Comparison of ENCODE assay signal across 26 cellular contexts in the genomic region with DNA sequence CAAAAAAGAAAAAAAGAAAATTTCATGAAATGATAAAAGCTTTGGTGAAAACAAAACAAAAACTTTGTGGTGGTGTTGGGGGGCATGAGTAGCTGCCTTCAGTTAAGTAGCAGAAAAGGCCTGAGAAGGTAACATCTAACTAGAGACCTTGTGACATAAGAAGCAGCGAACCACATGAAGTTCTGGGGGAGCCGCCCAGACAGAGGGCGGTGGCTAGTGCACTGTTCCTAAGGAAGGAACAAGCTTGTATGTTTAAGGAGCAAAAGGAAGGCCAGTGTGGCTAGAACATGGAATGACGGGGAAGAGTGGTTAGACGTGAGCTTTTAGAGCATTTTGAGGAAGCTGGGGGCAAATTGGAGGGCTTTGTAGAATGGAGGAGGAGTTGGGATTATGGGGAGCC. TPM values are rescaled to one million over a fixed set of nuclear protein-coding genes. Genes with fewer than 3 reads are reported as not detected.
"Had no signal": no experiment of that assay in that cellular context is flagged by ENCODE, and none has a peak within 500 bp of the region (broad histone marks: within the 10 kb centered on the region; RNA-seq: fewer than 3 reads in every experiment).

No MANE protein-coding gene starts in this region.

- H3K4me1 ChIP-seq: adrenal gland, body of pancreas, breast epithelium had no signal

- H3K27ac ChIP-seq: adrenal gland, body of pancreas, breast epithelium had no signal

- H3K4me3 ChIP-seq: adrenal gland, body of pancreas, breast epithelium had no signal

- H3K27me3 Mint-ChIP-seq: activated B cell treated with CpG ODN at 0.5 μM for 24 hours; activated CD4-positive, alpha-beta memory T cell treated with anti-CD3 and anti-CD28 coated beads, Interleukin-2, amount 10 ng/mL, durations not matched to agents 7 days and 5 days; activated T-cell treated with anti-CD3 and anti-CD28 coated beads, Interleukin-2, amount 50 U/mL, for 24 hours had no signal

- DNase-seq: activated B cell treated with CpG ODN at 0.5 μM for 24 hours; activated CD4-positive, alpha-beta memory T cell treated with anti-CD3 and anti-CD28 coated beads, Interleukin-2, amount 10 ng/mL, durations not matched to agents 7 days and 5 days; activated CD4-positive, alpha-beta T cell treated with anti-CD3 and anti-CD28 coated beads for 4 hours; activated CD4-positive, alpha-beta T cell treated with anti-CD3 and anti-CD28 coated beads, Interleukin-2, amount 50 U/mL, for 1 hour; activated CD4-positive, CD25-positive, alpha-beta regulatory T cell treated with anti-CD3 and anti-CD28 coated beads, Interleukin-2, amount 50 U/mL, for 72 hours; activated gamma-delta T cell; activated naive CD4-positive, alpha-beta T cell treated with Interleukin-2 at 50 U/mL for 16 hours; activated T-cell treated with anti-CD3 and anti-CD28 coated beads, Interleukin-2, amount 50 U/mL, for 24 hours; adrenal gland; body of pancreas; NCI-H1092; NCI-H1436 treated with DMSO at 0.1 percent for 48 hours; NCI-H187; NCI-H2029 treated with DMSO at 0.1 percent for 48 hours; NCI-H2107; NCI-H2171; NCI-H510A; NCI-H526; NCI-H748 treated with DMSO at 0.1 percent for 48 hours; NK-92 treated with Interleukin-12 subunit alpha and Interleukin-12 subunit beta, amount 100 ng/mL, for 24 hours; PC-3; Right ventricle myocardium superior had no signal

- H3K9me3 Mint-ChIP-seq: activated B cell treated with CpG ODN at 0.5 μM for 24 hours; activated CD4-positive, alpha-beta memory T cell treated with anti-CD3 and anti-CD28 coated beads, Interleukin-2, amount 10 ng/mL, durations not matched to agents 7 days and 5 days; activated naive CD4-positive, alpha-beta T cell treated with anti-CD3 and anti-CD28 coated beads, Interleukin-2, amount 50 U/mL, for 72 hours; activated T-cell treated with anti-CD3 and anti-CD28 coated beads, Interleukin-2, amount 50 U/mL, for 24 hours; activated T-helper 2 cell treated with anti-CD3 and anti-CD28 coated beads, Interferon-gamma antibody, Interleukin-2, Interleukin-4, amounts not matched to agents 10 μg/mL and 5 μg/mL and 100 μg/mL, durations not matched to agents 14 hours and 24 hours and 36 hours; T-helper 2 cell treated with Interferon-gamma antibody and Interleukin-4, amounts not matched to agents 5 μg/mL and 100 μg/mL, for 36 hours had no signal

- H3K4me3 Mint-ChIP-seq: activated B cell treated with CpG ODN at 0.5 μM for 24 hours; activated CD4-positive, alpha-beta memory T cell treated with anti-CD3 and anti-CD28 coated beads, Interleukin-2, amount 10 ng/mL, durations not matched to agents 7 days and 5 days; activated T-cell treated with anti-CD3 and anti-CD28 coated beads, Interleukin-2, amount 50 U/mL, for 24 hours; T-helper 2 cell treated with Interferon-gamma antibody and Interleukin-4, amounts not matched to agents 5 μg/mL and 100 μg/mL, for 36 hours had no signal

- ATAC-seq: activated naive CD4-positive, alpha-beta T cell treated with anti-CD3 and anti-CD28 coated beads, Interleukin-2, amount 50 U/mL, for 72 hours; body of pancreas; PC-3 had no signal

- H3K36me3 Mint-ChIP-seq: activated naive CD4-positive, alpha-beta T cell treated with anti-CD3 and anti-CD28 coated beads, Interleukin-2, amount 50 U/mL, for 72 hours had no signal

- H3K27ac Mint-ChIP-seq: activated B cell treated with CpG ODN at 0.5 μM for 24 hours; activated CD4-positive, alpha-beta memory T cell treated with anti-CD3 and anti-CD28 coated beads, Interleukin-2, amount 10 ng/mL, durations not matched to agents 7 days and 5 days; activated naive CD4-positive, alpha-beta T cell treated with anti-CD3 and anti-CD28 coated beads, Interleukin-2, amount 50 U/mL, for 72 hours; activated T-cell treated with anti-CD3 and anti-CD28 coated beads, Interleukin-2, amount 50 U/mL, for 24 hours; activated T-helper 2 cell treated with anti-CD3 and anti-CD28 coated beads, Interferon-gamma antibody, Interleukin-2, Interleukin-4, amounts not matched to agents 10 μg/mL and 5 μg/mL and 100 μg/mL, durations not matched to agents 14 hours and 24 hours and 36 hours; T-helper 2 cell treated with Interferon-gamma antibody and Interleukin-4, amounts not matched to agents 5 μg/mL and 100 μg/mL, for 36 hours had no signal

- H3K9me3 ChIP-seq: adrenal gland, body of pancreas, breast epithelium had no signal

- H3K27me3 ChIP-seq: adrenal gland, body of pancreas, breast epithelium had no signal

- H3K36me3 ChIP-seq: adrenal gland, breast epithelium had no signal

RNA-seq across cellular contexts. Expression of a gene that starts 37.3 kb away (rescaled TPM):
- total RNA-seq: PC-3 had no signal
